Comparison of ENCODE assay signal across 35 cellular contexts in genomic region chr14:54125109-54125508, GRCh38.
"Had no signal": no experiment of that assay in that cellular context is flagged by ENCODE, and none has a peak within 500 bp of the region (broad histone marks: within the 10 kb centered on the region; RNA-seq: fewer than 3 reads in every experiment).

No MANE protein-coding gene starts in this region.

- DNase-seq: Karpas-422, Kasumi-1, MG63, MM.1S, MV-4-11, NCI-H1048, NCI-H1092, NCI-H1092 treated with DMSO at 0.1 percent for 48 hours, NCI-H1105, NCI-H1105 treated with DMSO at 0.1 percent for 48 hours, NCI-H1417, NCI-H1417 treated with DMSO at 0.1 percent for 48 hours, NCI-H1436, NCI-H1436 treated with DMSO at 0.1 percent for 48 hours, NCI-H146, NCI-H1694, NCI-H1694 treated with DMSO at 0.1 percent for 48 hours, NCI-H187, NCI-H187 treated with DMSO at 0.1 percent for 48 hours, NCI-H1930, NCI-H2029, NCI-H2029 treated with DMSO at 0.1 percent for 48 hours, NCI-H2081, NCI-H2081 treated with DMSO at 0.1 percent for 48 hours, NCI-H2107, NCI-H2171, NCI-H2171 treated with DMSO at 0.1 percent for 48 hours, NCI-H2227 treated with DMSO at 0.1 percent for 48 hours, NCI-H226, NCI-H345, NCI-H446, NCI-H446 treated with DMSO at 0.1 percent for 48 hours, NCI-H510A, NCI-H510A treated with DMSO at 0.1 percent for 48 hours had no signal

- H3K4me3 ChIP-seq: MG63 had no signal

- H3K27me3 ChIP-seq: MG63 had no signal

- H3K27ac ChIP-seq: KMS-11 had no signal

- H3K36me3 ChIP-seq: MG63 had no signal

- H3K9me3 ChIP-seq: MG63 had no signal
